1 cellular context compared by ENCODE assay signal in genomic region chr11:71152312-71153004, GRCh38.
TF ChIP-seq lines count a peak whose summit lies in the region.

No MANE protein-coding gene starts in this region.

TF ChIP-seq in HepG2, 621 proteins besides CTCF, POLR2A, EP300 and RAD21 (continues in another document):
- TF ChIP-seq MAX (IDR thresholded peaks at IDR 0.05) (peak; percentile 25; the same call in 1 of the 2 replicates), THAP9 (CRISPR knock-in tag; IDR thresholded peaks at IDR 0.05; ENCODE audit: borderline replicate concordance) (0 out of 2 replicates have a peak, but pooled peaks have one; percentile 26), ZNF160 (CRISPR knock-in tag; IDR thresholded peaks at IDR 0.05) (0 out of 2 replicates have a peak, but pooled peaks have one; percentile 27), ZNF770 (CRISPR knock-in tag; IDR thresholded peaks at IDR 0.05) (0 out of 2 replicates have a peak, but pooled peaks have one; percentile 20), IKZF5 (CRISPR knock-in tag; IDR thresholded peaks at IDR 0.05) (peak; percentile 55; the same call in 1 of the 2 replicates), ZBTB38 (CRISPR knock-in tag; IDR thresholded peaks at IDR 0.05) (peak; percentile 81), SALL1 (CRISPR knock-in tag; IDR thresholded peaks at IDR 0.05) (peak; percentile 46; the same call in 1 of the 2 replicates), HNF1B (CRISPR knock-in tag; IDR thresholded peaks at IDR 0.05) (0 out of 2 replicates have a peak, but pooled peaks have one; percentile 34), SKIL (CRISPR knock-in tag; IDR thresholded peaks at IDR 0.05; ENCODE audit: borderline replicate concordance) (0 out of 2 replicates have a peak, but pooled peaks have one; percentile 17), ZBTB4 (CRISPR knock-in tag; IDR thresholded peaks at IDR 0.05; ENCODE audit: borderline replicate concordance) (peak; percentile 33; the same call in 1 of the 2 replicates), SAP130 (CRISPR knock-in tag; IDR thresholded peaks at IDR 0.05; ENCODE audit: low read depth) (peak; percentile 8; the same call in 1 of the 2 replicates), SPEN (CRISPR knock-in tag; IDR thresholded peaks at IDR 0.05; ENCODE audit: low read depth) (peak; percentile 54; the same call in 1 of the 2 replicates), TSC22D2 (CRISPR knock-in tag; IDR thresholded peaks at IDR 0.05; ENCODE audit: borderline replicate concordance) (0 out of 2 replicates have a peak, but pooled peaks have one; percentile 19), HDAC1 (CRISPR knock-in tag; IDR thresholded peaks at IDR 0.05) (peak; percentile 25; the same call in 1 of the 2 replicates), HNF1A (IDR thresholded peaks at IDR 0.05; ENCODE audit: low read depth) (peak; percentile 49), HNF1A (CRISPR knock-in tag; IDR thresholded peaks at IDR 0.05; ENCODE audit: borderline replicate concordance) (peak; percentile 53; the same call in 1 of the 2 replicates), MED1 (CRISPR knock-in tag; IDR thresholded peaks at IDR 0.05) (peak; percentile 37; the same call in 1 of the 2 replicates), ZFP90 (CRISPR knock-in tag; IDR thresholded peaks at IDR 0.05; ENCODE audit: borderline replicate concordance) (0 out of 2 replicates have a peak, but pooled peaks have one; percentile 33), NCOR1 (IDR thresholded peaks at IDR 0.05; ENCODE audit: borderline replicate concordance, low read length) (peak; percentile 30; the same call in 1 of the 2 replicates), ZNF607 (CRISPR knock-in tag; IDR thresholded peaks at IDR 0.05; ENCODE audit: borderline replicate concordance) (0 out of 2 replicates have a peak, but pooled peaks have one; percentile 12), ZNF333 (CRISPR knock-in tag; IDR thresholded peaks at IDR 0.05; ENCODE audit: borderline replicate concordance) (0 out of 2 replicates have a peak, but pooled peaks have one; percentile 48), ZNF687 (CRISPR knock-in tag; IDR thresholded peaks at IDR 0.05) (peak; percentile 87), ZBTB33 (CRISPR knock-in tag; IDR thresholded peaks at IDR 0.05) (peak; percentile 79)
